1 cellular context compared by ENCODE assay signal in the genomic region with DNA sequence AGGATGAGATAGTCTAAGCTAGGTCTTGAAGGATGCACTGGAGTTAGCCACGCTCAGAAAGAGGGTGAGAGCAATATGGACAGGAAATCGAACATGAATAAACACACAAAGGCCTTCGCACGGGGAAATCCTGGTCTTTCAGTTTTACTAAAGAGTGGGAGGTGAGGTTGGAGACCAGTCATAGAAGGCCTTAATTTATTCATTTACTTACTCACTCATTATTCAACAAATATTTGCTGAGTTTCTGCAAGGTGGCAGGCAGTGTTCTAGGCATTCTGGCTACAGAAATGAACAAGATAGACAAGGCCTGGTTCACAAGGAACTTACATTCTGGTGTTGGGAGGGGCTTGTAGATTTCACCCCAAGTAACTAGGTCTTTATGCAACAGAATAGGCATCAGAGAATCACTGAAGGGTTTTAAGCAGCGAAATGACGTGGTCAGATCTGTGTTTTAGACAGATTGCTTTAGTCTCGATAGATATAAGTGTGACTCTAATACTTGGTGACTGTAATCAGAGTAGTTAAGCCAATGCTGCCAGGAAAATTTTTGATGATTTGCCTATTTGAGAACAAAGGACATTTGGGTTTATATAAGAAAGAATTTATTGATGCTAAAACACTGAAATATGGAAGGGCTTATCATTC.
TF ChIP-seq lines count a peak whose summit lies in the region.

No MANE protein-coding gene starts in this region.

TF ChIP-seq in GM12878, 131 proteins besides CTCF, POLR2A, EP300 and RAD21 (continued from another document):
- no peak for TF ChIP-seq ZZZ3 (IDR thresholded peaks at IDR 0.05; ENCODE audit: control insufficient read depth, insufficient read length, low read depth)
- TF ChIP-seq JUNB (IDR thresholded peaks at IDR 0.05), result peak; percentile 91
- TF ChIP-seq CHD2 (IDR thresholded peaks at IDR 0.05; ENCODE audit: borderline replicate concordance, low read depth, low read length), result no peak
- peak in 1 of 2 experiments; percentile 2; a peak in 1 of 4 replicates for TF ChIP-seq BHLHE40 (IDR thresholded peaks at IDR 0.05; ENCODE audit: borderline replicate concordance in 1 of 2, low read depth in 2 of 2, low read length in 1 of 2)
- TF ChIP-seq, protein P1, sequence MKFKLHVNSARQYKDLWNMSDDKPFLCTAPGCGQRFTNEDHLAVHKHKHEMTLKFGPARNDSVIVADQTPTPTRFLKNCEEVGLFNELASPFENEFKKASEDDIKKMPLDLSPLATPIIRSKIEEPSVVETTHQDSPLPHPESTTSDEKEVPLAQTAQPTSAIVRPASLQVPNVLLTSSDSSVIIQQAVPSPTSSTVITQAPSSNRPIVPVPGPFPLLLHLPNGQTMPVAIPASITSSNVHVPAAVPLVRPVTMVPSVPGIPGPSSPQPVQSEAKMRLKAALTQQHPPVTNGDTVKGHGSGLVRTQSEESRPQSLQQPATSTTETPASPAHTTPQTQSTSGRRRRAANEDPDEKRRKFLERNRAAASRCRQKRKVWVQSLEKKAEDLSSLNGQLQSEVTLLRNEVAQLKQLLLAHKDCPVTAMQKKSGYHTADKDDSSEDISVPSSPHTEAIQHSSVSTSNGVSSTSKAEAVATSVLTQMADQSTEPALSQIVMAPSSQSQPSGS (IDR thresholded peaks at IDR 0.05; ENCODE audit: low read length), result peak; percentile 81
